In genomic region chrX:110286126-110286525, GRCh38 we compare ENCODE assay signal across 12 cellular contexts. TPM values are rescaled to one million over a fixed set of nuclear protein-coding genes. Genes with fewer than 3 reads are reported as not detected.
A peak's percentile ranks its signal among the peaks of the same experiment; 100 is the strongest.
DNase-seq lines count a peak whose midpoint lies in the region; ATAC-seq, FAIRE-seq and TF ChIP-seq lines count a peak whose summit lies in the region.
"Had no signal": no experiment of that assay in that cellular context is flagged by ENCODE, and none has a peak within 500 bp of the region (broad histone marks: within the 10 kb centered on the region; RNA-seq: fewer than 3 reads in every experiment).

No MANE protein-coding gene starts in this region.

- no peak overlapping the region for H3K27ac ChIP-seq in Peyer's patch
- H3K27ac ChIP-seq: C4-2B, tibial artery had no signal

- peaks cover 18 to 34% of the 10 kb centered on the region in 2 donors for H3K4me1 Mint-ChIP-seq in natural killer cell treated with Interleukin-12 subunit alpha and Interleukin-12 subunit beta and Interleukin-15 and Interleukin-18, amount 100 ng/mL, for 72 hours (ENCODE audit: low read depth in 2 of 2)
- peaks cover 16 to 46% of the 10 kb centered on the region in 2 donors for H3K4me1 Mint-ChIP-seq in natural killer cell

- H3K27me3 ChIP-seq in HAP-1 (ENCODE audit: low read depth) (no peaks in the 10 kb centered on the region), Peyer's patch (no peaks in the 10 kb centered on the region)
- H3K27me3 ChIP-seq: tibial artery had no signal

- no peaks in the 10 kb centered on the region for H3K36me3 ChIP-seq in HAP-1 (replicated peaks)
- H3K36me3 ChIP-seq in Peyer's patch = no peaks in the 10 kb centered on the region
- H3K36me3 ChIP-seq: tibial artery had no signal

- peaks cover 15% of the 10 kb centered on the region for H3K4me1 ChIP-seq in HAP-1
- H3K4me1 ChIP-seq in Peyer's patch = no peaks in the 10 kb centered on the region
- H3K4me1 ChIP-seq: tibial artery had no signal

- no peaks in the 10 kb centered on the region for H3K36me3 Mint-ChIP-seq in natural killer cell treated with Interleukin-12 subunit alpha and Interleukin-12 subunit beta and Interleukin-15 and Interleukin-18, amount 100 ng/mL, for 72 hours
- no peaks in the 10 kb centered on the region for H3K36me3 Mint-ChIP-seq in natural killer cell

- DNase-seq in natural killer cell treated with Interleukin-12 subunit alpha and Interleukin-12 subunit beta and Interleukin-15 and Interleukin-18, amount 100 ng/mL, for 72 hours (ENCODE audit: low spot score) = no peak
- no peak for DNase-seq in natural killer cell
- peak; percentile 79 for DNase-seq in RPMI7951 (ENCODE audit: low read depth)
- DNase-seq in fibroblast of peridontal ligament (ENCODE audit: extremely low read depth) = peak; percentile 88
- DNase-seq in GM12891 (ENCODE audit: insufficient read length, low spot score) = no peak
- DNase-seq in HAP-1 (ENCODE audit: low spot score in 2 of 2) = no peak
- DNase-seq in D721Med (ENCODE audit: insufficient read length, low spot score) = no peak
- no peak for DNase-seq in Peyer's patch
- DNase-seq: NCI-H1694, T-cell, tibial artery had no signal

- intact Hi-C loops in natural killer cell (cut with micrococcal nuclease) = no loop called here

- H3K9me3 ChIP-seq in HAP-1 (no peaks in the 10 kb centered on the region), Peyer's patch (no peaks in the 10 kb centered on the region)
- H3K9me3 ChIP-seq: tibial artery had no signal

- peak; percentile 68 to 75 for ATAC-seq in natural killer cell treated with Interleukin-12 subunit alpha and Interleukin-12 subunit beta and Interleukin-15 and Interleukin-18, amount 100 ng/mL, for 72 hours
- no peak for ATAC-seq in natural killer cell
- ATAC-seq: T-cell had no signal

- H3K4me3 Mint-ChIP-seq in natural killer cell treated with Interleukin-12 subunit alpha and Interleukin-12 subunit beta and Interleukin-15 and Interleukin-18, amount 100 ng/mL, for 72 hours = peak overlapping the region; percentile 24
- no peak overlapping the region for H3K4me3 Mint-ChIP-seq in natural killer cell
- H3K4me3 Mint-ChIP-seq: T-cell had no signal

- H3K9me3 Mint-ChIP-seq in natural killer cell treated with Interleukin-12 subunit alpha and Interleukin-12 subunit beta and Interleukin-15 and Interleukin-18, amount 100 ng/mL, for 72 hours = no peaks in the 10 kb centered on the region
- H3K9me3 Mint-ChIP-seq in natural killer cell = no peaks in the 10 kb centered on the region

- TF ChIP-seq POLR2A in GM12891 (IDR thresholded peaks at IDR 0.05; ENCODE audit: low read depth, low read length) = no peak
- no peak for TF ChIP-seq POLR2A in Peyer's patch (IDR thresholded peaks at IDR 0.05)

- no peak overlapping the region for H3K4me3 ChIP-seq in HAP-1
- H3K4me3 ChIP-seq in Peyer's patch = no peak overlapping the region
- H3K4me3 ChIP-seq: tibial artery had no signal

- in situ Hi-C loops in HAP-1 (cut with MboI; ENCODE audit: low sequenced_read_pairs) = no loop called here

- peaks cover 0 to 2% of the 10 kb centered on the region in 2 donors for H3K27me3 Mint-ChIP-seq in natural killer cell treated with Interleukin-12 subunit alpha and Interleukin-12 subunit beta and Interleukin-15 and Interleukin-18, amount 100 ng/mL, for 72 hours
- no peaks in the 10 kb centered on the region for H3K27me3 Mint-ChIP-seq in natural killer cell (ENCODE audit: low read depth in 2 of 2)

- TF ChIP-seq CTCF in natural killer cell (IDR thresholded peaks at IDR 0.05) (no peak), D721Med (IDR thresholded peaks at IDR 0.05; ENCODE audit: insufficient read depth, missing control alignments) (no peak), Peyer's patch (IDR thresholded peaks at IDR 0.05) (no peak)

- H3K27ac Mint-ChIP-seq in natural killer cell treated with Interleukin-12 subunit alpha and Interleukin-12 subunit beta and Interleukin-15 and Interleukin-18, amount 100 ng/mL, for 72 hours = peak overlapping the region; percentile 52 to 72
- no peak overlapping the region for H3K27ac Mint-ChIP-seq in natural killer cell
- H3K27ac Mint-ChIP-seq: T-cell had no signal

- FAIRE-seq in GM12891 (lab: Jason Lieb, UNC) (no peak), D721Med (lab: Jason Lieb, UNC) (no peak)

TF ChIP-seq in GM12891, 5 proteins besides CTCF, POLR2A, EP300 and RAD21:
- TF ChIP-seq TAF1 (IDR thresholded peaks at IDR 0.05; ENCODE audit: low read depth, low read length) (no peak), PAX5 (IDR thresholded peaks at IDR 0.05; ENCODE audit: insufficient read depth, low read length, severe bottlenecking) (no peak), SPI1 (IDR thresholded peaks at IDR 0.05; ENCODE audit: low read depth, low read length) (no peak), POLR2AphosphoS5 (IDR thresholded peaks at IDR 0.05; ENCODE audit: low read depth, low read length) (no peak), POU2F2 (IDR thresholded peaks at IDR 0.05; ENCODE audit: low read depth, low read length) (no peak)

RNA-seq across cellular contexts. Expression of gene AMMECR1, which starts 31.8 kb away (rescaled TPM):
- total RNA-seq in natural killer cell treated with Interleukin-12 subunit alpha and Interleukin-12 subunit beta and Interleukin-15 and Interleukin-18, amount 100 ng/mL, for 72 hours = 10 to 100 TPM; 10.1 to 13.6 TPM
- total RNA-seq in natural killer cell (10 to 100 TPM in 2 of 3 donors, 1 to 10 TPM in 1; 10.0 to 16.7 (median 11.5) TPM), Peyer's patch (1 to 10 TPM; 7.4 to 10.0 (median 8.2) TPM)
- 8.3 and 10.5 TPM in 2 replicates for total RNA-seq in RPMI7951 (2014; rRNA removed; shearing (Covaris generic))
- polyA plus RNA-seq in GM12891 (2012; ENCODE audit: low read depth, missing spikeins) = 5.5 TPM

Comparison
In these comparisons a context has a peak if more than half of its experiments do, and no peak if none do; other contexts are left out.
1. ATAC-seq: peak in natural killer cell treated with Interleukin-12 subunit alpha and Interleukin-12 subunit beta and Interleukin-15 and Interleukin-18, amount 100 ng/mL, for 72 hours (2 of 2); none in natural killer cell (0 of 3).
2. H3K27ac Mint-ChIP-seq: peak in natural killer cell treated with Interleukin-12 subunit alpha and Interleukin-12 subunit beta and Interleukin-15 and Interleukin-18, amount 100 ng/mL, for 72 hours (2 of 2); none in natural killer cell (0 of 2).
3. DNase-seq: peak in RPMI7951 (single experiment) and fibroblast of peridontal ligament (single experiment); none in natural killer cell treated with Interleukin-12 subunit alpha and Interleukin-12 subunit beta and Interleukin-15 and Interleukin-18, amount 100 ng/mL, for 72 hours (single experiment), natural killer cell (single experiment), GM12891 (single experiment), HAP-1 (0 of 2), D721Med (single experiment) and Peyer's patch (0 of 3).